ENCODE assay signal across 8 cellular contexts in the genomic region with DNA sequence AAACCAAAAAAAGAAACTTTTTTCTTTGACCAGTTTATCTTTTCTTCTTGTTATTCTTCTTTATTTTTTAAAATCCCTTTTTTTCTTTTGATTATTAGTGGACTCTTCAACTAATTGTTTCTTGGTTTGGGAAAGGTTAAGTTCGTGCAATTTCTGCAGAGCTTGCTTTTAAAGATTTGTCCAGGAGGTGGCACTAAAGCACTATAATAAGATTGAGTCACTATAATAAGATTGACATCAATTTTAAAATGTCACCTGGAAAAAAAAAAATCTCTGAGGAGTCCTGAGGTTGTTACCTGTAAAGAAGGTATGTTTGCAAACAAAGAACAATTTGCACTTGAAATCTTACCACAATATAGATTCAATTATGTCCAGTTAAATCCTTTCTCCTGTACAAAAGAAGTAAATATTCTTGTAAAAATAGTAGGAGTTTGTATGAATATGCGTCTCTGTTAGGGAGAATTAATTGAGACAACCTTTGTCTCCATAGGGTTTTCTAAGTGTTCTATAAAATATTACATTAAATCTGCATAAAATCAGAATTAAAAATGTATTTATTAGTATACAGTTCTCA.
A peak's percentile ranks its signal among the peaks of the same experiment; 100 is the strongest.
DNase-seq lines count a peak whose midpoint lies in the region; ATAC-seq and TF ChIP-seq lines count a peak whose summit lies in the region.

No MANE protein-coding gene starts in this region.

- peak; percentile 56 for TF ChIP-seq CTCF in cardiac fibroblast (IDR thresholded peaks at IDR 0.05; ENCODE audit: low read depth, low read length)

- intact Hi-C loops in activated T-helper 2 cell treated with anti-CD3 and anti-CD28 coated beads, Interferon-gamma antibody, Interleukin-2, Interleukin-4, amounts not matched to agents 10 μg/mL and 5 μg/mL and 100 μg/mL, durations not matched to agents 14 hours and 24 hours and 36 hours (cut with micrococcal nuclease): loop anchor here (10.0 kb wide), 2 partner anchors 215 to 345 kb away; a partner anchor contains a TSS

- ATAC-seq in HG02938 (IDR thresholded peaks at IDR 0.05; ENCODE audit: unreplicated experiment) (peak; percentile 47), memory B cell (ENCODE audit: low read depth) (no peak)

- no peaks in the 10 kb centered on the region for H3K36me3 Mint-ChIP-seq in memory B cell
- H3K36me3 Mint-ChIP-seq in activated T-helper 2 cell treated with anti-CD3 and anti-CD28 coated beads, Interferon-gamma antibody, Interleukin-2, Interleukin-4, amounts not matched to agents 10 μg/mL and 5 μg/mL and 100 μg/mL, durations not matched to agents 14 hours and 24 hours and 36 hours (ENCODE audit: low read depth): no peaks in the 10 kb centered on the region

- no peaks in the 10 kb centered on the region for H3K27me3 Mint-ChIP-seq in memory B cell
- H3K27me3 Mint-ChIP-seq in activated T-helper 2 cell treated with anti-CD3 and anti-CD28 coated beads, Interferon-gamma antibody, Interleukin-2, Interleukin-4, amounts not matched to agents 10 μg/mL and 5 μg/mL and 100 μg/mL, durations not matched to agents 14 hours and 24 hours and 36 hours (ENCODE audit: low read depth): peaks cover 2% of the 10 kb centered on the region

- no peak overlapping the region for H3K4me3 ChIP-seq in cardiac fibroblast (replicated peaks in 1 of 2; ENCODE audit: low read depth in 2 of 2, low read length in 2 of 2)

- DNase-seq in A172 (ENCODE audit: low spot score) (peak; percentile 25), EH (ENCODE audit: low read depth) (peak; percentile 51), NCI-H748 (lab: John Stamatoyannopoulos, UW; ENCODE audit: unreplicated experiment) (peak; percentile 62), cardiac fibroblast (ENCODE audit: low read depth in 2 of 2) (peak; percentile 66 to 81), memory B cell (ENCODE audit: low spot score in 2 of 2) (peak; percentile 16 to 22), ureter (ENCODE audit: low spot score) (no peak)
- DNase-seq in activated T-helper 2 cell treated with anti-CD3 and anti-CD28 coated beads, Interferon-gamma antibody, Interleukin-2, Interleukin-4, amounts not matched to agents 10 μg/mL and 5 μg/mL and 100 μg/mL, durations not matched to agents 14 hours and 24 hours and 36 hours (ENCODE audit: low spot score): no peak

- no peaks in the 10 kb centered on the region for H3K9me3 Mint-ChIP-seq in memory B cell
- no peaks in the 10 kb centered on the region for H3K9me3 Mint-ChIP-seq in activated T-helper 2 cell treated with anti-CD3 and anti-CD28 coated beads, Interferon-gamma antibody, Interleukin-2, Interleukin-4, amounts not matched to agents 10 μg/mL and 5 μg/mL and 100 μg/mL, durations not matched to agents 14 hours and 24 hours and 36 hours

- no peak overlapping the region for H3K27ac Mint-ChIP-seq in memory B cell
- H3K27ac Mint-ChIP-seq in activated T-helper 2 cell treated with anti-CD3 and anti-CD28 coated beads, Interferon-gamma antibody, Interleukin-2, Interleukin-4, amounts not matched to agents 10 μg/mL and 5 μg/mL and 100 μg/mL, durations not matched to agents 14 hours and 24 hours and 36 hours: no peak overlapping the region

- H3K4me3 Mint-ChIP-seq in memory B cell: no peak overlapping the region
- no peak overlapping the region for H3K4me3 Mint-ChIP-seq in activated T-helper 2 cell treated with anti-CD3 and anti-CD28 coated beads, Interferon-gamma antibody, Interleukin-2, Interleukin-4, amounts not matched to agents 10 μg/mL and 5 μg/mL and 100 μg/mL, durations not matched to agents 14 hours and 24 hours and 36 hours (ENCODE audit: low read depth)

- H3K4me1 Mint-ChIP-seq in memory B cell: peaks cover 6% of the 10 kb centered on the region
- H3K4me1 Mint-ChIP-seq in activated T-helper 2 cell treated with anti-CD3 and anti-CD28 coated beads, Interferon-gamma antibody, Interleukin-2, Interleukin-4, amounts not matched to agents 10 μg/mL and 5 μg/mL and 100 μg/mL, durations not matched to agents 14 hours and 24 hours and 36 hours (ENCODE audit: low read depth): peaks cover 10% of the 10 kb centered on the region

Comparison
In these comparisons a context has a peak if more than half of its experiments do, and no peak if none do; other contexts are left out.
1. DNase-seq: peak in A172 (single experiment), EH (single experiment), NCI-H748 (single experiment), cardiac fibroblast (2 of 2) and memory B cell (2 of 2); none in ureter (single experiment) and activated T-helper 2 cell treated with anti-CD3 and anti-CD28 coated beads, Interferon-gamma antibody, Interleukin-2, Interleukin-4, amounts not matched to agents 10 μg/mL and 5 μg/mL and 100 μg/mL, durations not matched to agents 14 hours and 24 hours and 36 hours (single experiment).